ENCODE assay signal across 1 cellular context in genomic region chr3:23945903-23946751, GRCh38.
TF ChIP-seq lines count a peak whose summit lies in the region.

No MANE protein-coding gene starts in this region.

TF ChIP-seq in HepG2, 621 proteins besides CTCF, POLR2A, EP300 and RAD21 (continued from another document and continues in another):
- TF ChIP-seq, protein P1, sequence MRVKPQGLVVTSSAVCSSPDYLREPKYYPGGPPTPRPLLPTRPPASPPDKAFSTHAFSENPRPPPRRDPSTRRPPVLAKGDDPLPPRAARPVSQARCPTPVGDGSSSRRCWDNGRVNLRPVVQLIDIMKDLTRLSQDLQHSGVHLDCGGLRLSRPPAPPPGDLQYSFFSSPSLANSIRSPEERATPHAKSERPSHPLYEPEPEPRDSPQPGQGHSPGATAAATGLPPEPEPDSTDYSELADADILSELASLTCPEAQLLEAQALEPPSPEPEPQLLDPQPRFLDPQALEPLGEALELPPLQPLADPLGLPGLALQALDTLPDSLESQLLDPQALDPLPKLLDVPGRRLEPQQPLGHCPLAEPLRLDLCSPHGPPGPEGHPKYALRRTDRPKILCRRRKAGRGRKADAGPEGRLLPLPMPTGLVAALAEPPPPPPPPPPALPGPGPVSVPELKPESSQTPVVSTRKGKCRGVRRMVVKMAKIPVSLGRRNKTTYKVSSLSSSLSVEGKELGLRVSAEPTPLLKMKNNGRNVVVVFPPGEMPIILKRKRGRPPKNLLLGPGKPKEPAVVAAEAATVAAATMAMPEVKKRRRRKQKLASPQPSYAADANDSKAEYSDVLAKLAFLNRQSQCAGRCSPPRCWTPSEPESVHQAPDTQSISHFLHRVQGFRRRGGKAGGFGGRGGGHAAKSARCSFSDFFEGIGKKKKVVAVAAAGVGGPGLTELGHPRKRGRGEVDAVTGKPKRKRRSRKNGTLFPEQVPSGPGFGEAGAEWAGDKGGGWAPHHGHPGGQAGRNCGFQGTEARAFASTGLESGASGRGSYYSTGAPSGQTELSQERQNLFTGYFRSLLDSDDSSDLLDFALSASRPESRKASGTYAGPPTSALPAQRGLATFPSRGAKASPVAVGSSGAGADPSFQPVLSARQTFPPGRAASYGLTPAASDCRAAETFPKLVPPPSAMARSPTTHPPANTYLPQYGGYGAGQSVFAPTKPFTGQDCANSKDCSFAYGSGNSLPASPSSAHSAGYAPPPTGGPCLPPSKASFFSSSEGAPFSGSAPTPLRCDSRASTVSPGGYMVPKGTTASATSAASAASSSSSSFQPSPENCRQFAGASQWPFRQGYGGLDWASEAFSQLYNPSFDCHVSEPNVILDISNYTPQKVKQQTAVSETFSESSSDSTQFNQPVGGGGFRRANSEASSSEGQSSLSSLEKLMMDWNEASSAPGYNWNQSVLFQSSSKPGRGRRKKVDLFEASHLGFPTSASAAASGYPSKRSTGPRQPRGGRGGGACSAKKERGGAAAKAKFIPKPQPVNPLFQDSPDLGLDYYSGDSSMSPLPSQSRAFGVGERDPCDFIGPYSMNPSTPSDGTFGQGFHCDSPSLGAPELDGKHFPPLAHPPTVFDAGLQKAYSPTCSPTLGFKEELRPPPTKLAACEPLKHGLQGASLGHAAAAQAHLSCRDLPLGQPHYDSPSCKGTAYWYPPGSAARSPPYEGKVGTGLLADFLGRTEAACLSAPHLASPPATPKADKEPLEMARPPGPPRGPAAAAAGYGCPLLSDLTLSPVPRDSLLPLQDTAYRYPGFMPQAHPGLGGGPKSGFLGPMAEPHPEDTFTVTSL (CRISPR knock-in tag; IDR thresholded peaks at IDR 0.05; ENCODE audit: borderline replicate concordance), result peak; percentile 48; the same call in 1 of the 2 replicates
- TF ChIP-seq ZSCAN25 (CRISPR knock-in tag; IDR thresholded peaks at IDR 0.05), result peak; percentile 64; the same call in 1 of the 2 replicates
- TF ChIP-seq, protein P2, sequence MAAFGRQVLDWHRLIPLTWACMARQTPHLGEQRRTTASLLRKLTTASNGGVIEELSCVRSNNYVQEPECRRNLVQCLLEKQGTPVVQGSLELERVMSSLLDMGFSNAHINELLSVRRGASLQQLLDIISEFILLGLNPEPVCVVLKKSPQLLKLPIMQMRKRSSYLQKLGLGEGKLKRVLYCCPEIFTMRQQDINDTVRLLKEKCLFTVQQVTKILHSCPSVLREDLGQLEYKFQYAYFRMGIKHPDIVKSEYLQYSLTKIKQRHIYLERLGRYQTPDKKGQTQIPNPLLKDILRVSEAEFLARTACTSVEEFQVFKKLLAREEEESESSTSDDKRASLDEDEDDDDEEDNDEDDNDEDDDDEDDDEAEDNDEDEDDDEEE (CRISPR knock-in tag; IDR thresholded peaks at IDR 0.05), result peak; percentile 67; the same call in 1 of the 2 replicates
- no peak for TF ChIP-seq MED13 (CRISPR knock-in tag; IDR thresholded peaks at IDR 0.05)
- no peak for TF ChIP-seq ZNF737 (CRISPR knock-in tag; IDR thresholded peaks at IDR 0.05; ENCODE audit: borderline replicate concordance)
- no peak for TF ChIP-seq MAF1 (CRISPR knock-in tag; IDR thresholded peaks at IDR 0.05; ENCODE audit: borderline replicate concordance)
- TF ChIP-seq ZNF761 (CRISPR knock-in tag; conservative IDR thresholded peaks at IDR 0.05), result no peak
- no peak for TF ChIP-seq PTBP1 (IDR thresholded peaks at IDR 0.05; ENCODE audit: low read depth, low read length, poor library complexity, severe bottlenecking)
- 0 out of 2 replicates have a peak, but pooled peaks have one; percentile 57 for TF ChIP-seq ZNF678 (CRISPR knock-in tag; IDR thresholded peaks at IDR 0.05)
- TF ChIP-seq SMARCC2 (IDR thresholded peaks at IDR 0.05), result no peak
- TF ChIP-seq ONECUT2 (CRISPR knock-in tag; IDR thresholded peaks at IDR 0.05), result no peak
- no peak; the same call in 1 of the 2 replicates for TF ChIP-seq NR2F2 (IDR thresholded peaks at IDR 0.05; ENCODE audit: borderline replicate concordance, low read depth)
- TF ChIP-seq, protein P3, sequence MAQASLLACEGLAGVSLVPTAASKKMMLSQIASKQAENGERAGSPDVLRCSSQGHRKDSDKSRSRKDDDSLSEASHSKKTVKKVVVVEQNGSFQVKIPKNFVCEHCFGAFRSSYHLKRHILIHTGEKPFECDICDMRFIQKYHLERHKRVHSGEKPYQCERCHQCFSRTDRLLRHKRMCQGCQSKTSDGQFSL (CRISPR knock-in tag; IDR thresholded peaks at IDR 0.05), result no peak
- TF ChIP-seq ZNF326 (CRISPR knock-in tag; IDR thresholded peaks at IDR 0.05; ENCODE audit: borderline replicate concordance), result no peak
- TF ChIP-seq ZNF256 (CRISPR knock-in tag; conservative IDR thresholded peaks at IDR 0.05), result no peak
- no peak for TF ChIP-seq MIXL1 (CRISPR knock-in tag; IDR thresholded peaks at IDR 0.05)
- TF ChIP-seq EED (CRISPR knock-in tag; IDR thresholded peaks at IDR 0.05), result peak; percentile 90
- no peak for TF ChIP-seq SOX6 (IDR thresholded peaks at IDR 0.05)
- peak; percentile 56 for TF ChIP-seq SOX6 (CRISPR knock-in tag; IDR thresholded peaks at IDR 0.05)
- no peak for TF ChIP-seq CBX1 (IDR thresholded peaks at IDR 0.05; ENCODE audit: low read depth)
- TF ChIP-seq NKX3-1 (CRISPR knock-in tag; IDR thresholded peaks at IDR 0.05), result no peak
- TF ChIP-seq ZNF501 (CRISPR knock-in tag; IDR thresholded peaks at IDR 0.05), result peak; percentile 89
- peak; percentile 93 for TF ChIP-seq MXD4 (CRISPR knock-in tag; IDR thresholded peaks at IDR 0.05)
- no peak for TF ChIP-seq FOXP1 (IDR thresholded peaks at IDR 0.05)
- no peak for TF ChIP-seq FOXP1 (CRISPR knock-in tag; IDR thresholded peaks at IDR 0.05)
- TF ChIP-seq, protein P4, sequence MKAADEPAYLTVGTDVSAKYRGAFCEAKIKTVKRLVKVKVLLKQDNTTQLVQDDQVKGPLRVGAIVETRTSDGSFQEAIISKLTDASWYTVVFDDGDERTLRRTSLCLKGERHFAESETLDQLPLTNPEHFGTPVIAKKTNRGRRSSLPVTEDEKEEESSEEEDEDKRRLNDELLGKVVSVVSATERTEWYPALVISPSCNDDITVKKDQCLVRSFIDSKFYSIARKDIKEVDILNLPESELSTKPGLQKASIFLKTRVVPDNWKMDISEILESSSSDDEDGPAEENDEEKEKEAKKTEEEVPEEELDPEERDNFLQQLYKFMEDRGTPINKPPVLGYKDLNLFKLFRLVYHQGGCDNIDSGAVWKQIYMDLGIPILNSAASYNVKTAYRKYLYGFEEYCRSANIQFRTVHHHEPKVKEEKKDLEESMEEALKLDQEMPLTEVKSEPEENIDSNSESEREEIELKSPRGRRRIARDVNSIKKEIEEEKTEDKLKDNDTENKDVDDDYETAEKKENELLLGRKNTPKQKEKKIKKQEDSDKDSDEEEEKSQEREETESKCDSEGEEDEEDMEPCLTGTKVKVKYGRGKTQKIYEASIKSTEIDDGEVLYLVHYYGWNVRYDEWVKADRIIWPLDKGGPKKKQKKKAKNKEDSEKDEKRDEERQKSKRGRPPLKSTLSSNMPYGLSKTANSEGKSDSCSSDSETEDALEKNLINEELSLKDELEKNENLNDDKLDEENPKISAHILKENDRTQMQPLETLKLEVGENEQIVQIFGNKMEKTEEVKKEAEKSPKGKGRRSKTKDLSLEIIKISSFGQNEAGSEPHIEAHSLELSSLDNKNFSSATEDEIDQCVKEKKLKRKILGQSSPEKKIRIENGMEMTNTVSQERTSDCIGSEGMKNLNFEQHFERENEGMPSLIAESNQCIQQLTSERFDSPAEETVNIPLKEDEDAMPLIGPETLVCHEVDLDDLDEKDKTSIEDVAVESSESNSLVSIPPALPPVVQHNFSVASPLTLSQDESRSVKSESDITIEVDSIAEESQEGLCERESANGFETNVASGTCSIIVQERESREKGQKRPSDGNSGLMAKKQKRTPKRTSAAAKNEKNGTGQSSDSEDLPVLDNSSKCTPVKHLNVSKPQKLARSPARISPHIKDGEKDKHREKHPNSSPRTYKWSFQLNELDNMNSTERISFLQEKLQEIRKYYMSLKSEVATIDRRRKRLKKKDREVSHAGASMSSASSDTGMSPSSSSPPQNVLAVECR (CRISPR knock-in tag; IDR thresholded peaks at IDR 0.05; ENCODE audit: borderline replicate concordance), result peak; percentile 92
- TF ChIP-seq, protein P5, sequence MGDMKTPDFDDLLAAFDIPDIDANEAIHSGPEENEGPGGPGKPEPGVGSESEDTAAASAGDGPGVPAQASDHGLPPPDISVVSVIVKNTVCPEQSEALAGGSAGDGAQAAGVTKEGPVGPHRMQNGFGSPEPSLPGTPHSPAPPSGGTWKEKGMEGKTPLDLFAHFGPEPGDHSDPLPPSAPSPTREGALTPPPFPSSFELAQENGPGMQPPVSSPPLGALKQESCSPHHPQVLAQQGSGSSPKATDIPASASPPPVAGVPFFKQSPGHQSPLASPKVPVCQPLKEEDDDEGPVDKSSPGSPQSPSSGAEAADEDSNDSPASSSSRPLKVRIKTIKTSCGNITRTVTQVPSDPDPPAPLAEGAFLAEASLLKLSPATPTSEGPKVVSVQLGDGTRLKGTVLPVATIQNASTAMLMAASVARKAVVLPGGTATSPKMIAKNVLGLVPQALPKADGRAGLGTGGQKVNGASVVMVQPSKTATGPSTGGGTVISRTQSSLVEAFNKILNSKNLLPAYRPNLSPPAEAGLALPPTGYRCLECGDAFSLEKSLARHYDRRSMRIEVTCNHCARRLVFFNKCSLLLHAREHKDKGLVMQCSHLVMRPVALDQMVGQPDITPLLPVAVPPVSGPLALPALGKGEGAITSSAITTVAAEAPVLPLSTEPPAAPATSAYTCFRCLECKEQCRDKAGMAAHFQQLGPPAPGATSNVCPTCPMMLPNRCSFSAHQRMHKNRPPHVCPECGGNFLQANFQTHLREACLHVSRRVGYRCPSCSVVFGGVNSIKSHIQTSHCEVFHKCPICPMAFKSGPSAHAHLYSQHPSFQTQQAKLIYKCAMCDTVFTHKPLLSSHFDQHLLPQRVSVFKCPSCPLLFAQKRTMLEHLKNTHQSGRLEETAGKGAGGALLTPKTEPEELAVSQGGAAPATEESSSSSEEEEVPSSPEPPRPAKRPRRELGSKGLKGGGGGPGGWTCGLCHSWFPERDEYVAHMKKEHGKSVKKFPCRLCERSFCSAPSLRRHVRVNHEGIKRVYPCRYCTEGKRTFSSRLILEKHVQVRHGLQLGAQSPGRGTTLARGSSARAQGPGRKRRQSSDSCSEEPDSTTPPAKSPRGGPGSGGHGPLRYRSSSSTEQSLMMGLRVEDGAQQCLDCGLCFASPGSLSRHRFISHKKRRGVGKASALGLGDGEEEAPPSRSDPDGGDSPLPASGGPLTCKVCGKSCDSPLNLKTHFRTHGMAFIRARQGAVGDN (CRISPR knock-in tag; IDR thresholded peaks at IDR 0.05), result peak; percentile 97
- peak; percentile 48; the same call in 1 of the 2 replicates for TF ChIP-seq ZNF362 (CRISPR knock-in tag; IDR thresholded peaks at IDR 0.05; ENCODE audit: borderline replicate concordance)
- TF ChIP-seq ZNF335 (CRISPR knock-in tag; IDR thresholded peaks at IDR 0.05), result peak; percentile 57; the same call in 1 of the 2 replicates
- TF ChIP-seq, protein P6, sequence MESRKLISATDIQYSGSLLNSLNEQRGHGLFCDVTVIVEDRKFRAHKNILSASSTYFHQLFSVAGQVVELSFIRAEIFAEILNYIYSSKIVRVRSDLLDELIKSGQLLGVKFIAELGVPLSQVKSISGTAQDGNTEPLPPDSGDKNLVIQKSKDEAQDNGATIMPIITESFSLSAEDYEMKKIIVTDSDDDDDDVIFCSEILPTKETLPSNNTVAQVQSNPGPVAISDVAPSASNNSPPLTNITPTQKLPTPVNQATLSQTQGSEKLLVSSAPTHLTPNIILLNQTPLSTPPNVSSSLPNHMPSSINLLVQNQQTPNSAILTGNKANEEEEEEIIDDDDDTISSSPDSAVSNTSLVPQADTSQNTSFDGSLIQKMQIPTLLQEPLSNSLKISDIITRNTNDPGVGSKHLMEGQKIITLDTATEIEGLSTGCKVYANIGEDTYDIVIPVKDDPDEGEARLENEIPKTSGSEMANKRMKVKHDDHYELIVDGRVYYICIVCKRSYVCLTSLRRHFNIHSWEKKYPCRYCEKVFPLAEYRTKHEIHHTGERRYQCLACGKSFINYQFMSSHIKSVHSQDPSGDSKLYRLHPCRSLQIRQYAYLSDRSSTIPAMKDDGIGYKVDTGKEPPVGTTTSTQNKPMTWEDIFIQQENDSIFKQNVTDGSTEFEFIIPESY (CRISPR knock-in tag; IDR thresholded peaks at IDR 0.05), result no peak
- TF ChIP-seq TBX2 (CRISPR knock-in tag; IDR thresholded peaks at IDR 0.05; ENCODE audit: borderline replicate concordance), result peak; percentile 89
- no peak for TF ChIP-seq ZBTB43 (CRISPR knock-in tag; conservative IDR thresholded peaks at IDR 0.05)
- TF ChIP-seq ZNF275 (CRISPR knock-in tag; IDR thresholded peaks at IDR 0.05; ENCODE audit: borderline replicate concordance), result peak; percentile 56; the same call in 1 of the 2 replicates
- TF ChIP-seq ZNF780A (CRISPR knock-in tag; IDR thresholded peaks at IDR 0.05), result no peak; the same call in 1 of the 2 replicates
- no peak for TF ChIP-seq ZNF713 (CRISPR knock-in tag; IDR thresholded peaks at IDR 0.05)
- TF ChIP-seq TCF12 (IDR thresholded peaks at IDR 0.05), result no peak
- 0 out of 2 replicates have a peak, but pooled peaks have one; percentile 29 for TF ChIP-seq TCF12 (CRISPR knock-in tag; IDR thresholded peaks at IDR 0.05)
